ENCODE assay signal across 16 cellular contexts in genomic region chr4:102387552-102388150, GRCh38. TPM values are rescaled to one million over a fixed set of nuclear protein-coding genes. Genes with fewer than 3 reads are reported as not detected.
DNase-seq lines count a peak whose midpoint lies in the region; ATAC-seq and TF ChIP-seq lines count a peak whose summit lies in the region.
"Had no signal": no experiment of that assay in that cellular context is flagged by ENCODE, and none has a peak within 500 bp of the region (broad histone marks: within the 10 kb centered on the region; RNA-seq: fewer than 3 reads in every experiment).

No MANE protein-coding gene starts in this region.

- H3K4me3 ChIP-seq in BE2C (ENCODE audit: low read depth, low read length) (no peak overlapping the region), GM23248 (no peak overlapping the region), mammary epithelial cell (replicated peaks in 1 of 3; ENCODE audit: insufficient read depth in 1 of 3, low read depth in 2 of 3, low read length in 3 of 3) (no peak overlapping the region), fibroblast of the aortic adventitia (ENCODE audit: low read depth, low read length) (no peak overlapping the region)
- H3K4me3 ChIP-seq: SK-N-MC had no signal

- no peak for ATAC-seq in GM19455 (IDR thresholded peaks at IDR 0.05; ENCODE audit: unreplicated experiment)
- ATAC-seq: Right ventricle myocardium inferior had no signal

- H3K27ac ChIP-seq in GM23248 = no peak overlapping the region
- no peak overlapping the region for H3K27ac ChIP-seq in mammary epithelial cell (ENCODE audit: insufficient read depth, low read depth, low read length)
- H3K27ac ChIP-seq: SK-N-MC had no signal

- H3K79me2 ChIP-seq in GM23248 (ENCODE audit: insufficient read depth) (no peaks in the 10 kb centered on the region), mammary epithelial cell (ENCODE audit: insufficient read depth, low read length) (no peaks in the 10 kb centered on the region)

- no TSS peak for BruUV-seq in mammary epithelial cell (replicated peaks; lab: Mats Ljungman, UMichigan)

- H3F3A ChIP-seq in GM23248 (ENCODE audit: insufficient read depth) = 0 out of 2 replicates have a peak, but pooled peaks cover 13% of the 10 kb centered on the region

- dilution Hi-C loops in mammary epithelial cell (cut with HindIII; ENCODE audit: low sequenced_read_pairs) = no loop called here

- H3K4me2 ChIP-seq in GM23248 (ENCODE audit: unreplicated experiment) (peak overlapping the region; percentile 10), mammary epithelial cell (ENCODE audit: insufficient read depth, low read depth, low read length) (peak overlapping the region; percentile 13)

- in situ Hi-C loops in GM23248 (cut with MboI) (no loop called here), mammary epithelial cell (cut with MboI; ENCODE audit: low sequenced_read_pairs in 2 of 2) (no loop called here)

- H3K9me3 ChIP-seq in BE2C (no peaks in the 10 kb centered on the region), GM23248 (ENCODE audit: low read depth) (no peaks in the 10 kb centered on the region), mammary epithelial cell (replicated peaks; ENCODE audit: insufficient read depth, low read length) (no peaks in the 10 kb centered on the region)

- CTCF ChIA-PET in mammary epithelial cell (lab: Charles Lee; ENCODE audit: low non-redundant PET) = no interaction called here

- TF ChIP-seq CTCF in BE2C (IDR thresholded peaks at IDR 0.05; ENCODE audit: low read depth, low read length) (0 out of 2 replicates have a peak, but pooled peaks have one; percentile 6), mammary epithelial cell (conservative IDR thresholded peaks at IDR 0.05 in 1 of 2, IDR thresholded peaks at IDR 0.05 in 1 of 2; ENCODE audit: extremely low read depth in 1 of 2, insufficient read depth in 1 of 2, low read depth in 1 of 2, low read length in 2 of 2) (no peak), fibroblast of the aortic adventitia (IDR thresholded peaks at IDR 0.05; ENCODE audit: insufficient read depth, low read length) (peak; percentile 24)

- H2AFZ ChIP-seq in GM23248 = no peak overlapping the region
- peak overlapping the region; percentile 49 for H2AFZ ChIP-seq in mammary epithelial cell (ENCODE audit: low read depth, low read length)

- 36% methylated on average over 2 of the region's 2 CpGs for WGBS in GM23248 (ENCODE audit: low coverage in 1 of 2, low lambda C conversion rate in 2 of 2, missing lambda C conversion rate in 2 of 2), 2 experiments
- WGBS in mammary epithelial cell (ENCODE audit: low coverage, missing lambda C conversion rate) = 4% methylated on average over 2 of the region's 2 CpGs

- no peaks in the 10 kb centered on the region for H3K9me2 ChIP-seq in GM23248 (ENCODE audit: insufficient read depth)

- H3K9ac ChIP-seq in GM23248 (no peak overlapping the region), mammary epithelial cell (ENCODE audit: insufficient read depth, low read length) (no peak overlapping the region)

- H4K20me1 ChIP-seq in GM23248 (ENCODE audit: insufficient read depth) (no peaks in the 10 kb centered on the region), mammary epithelial cell (ENCODE audit: insufficient read depth, low read length) (no peaks in the 10 kb centered on the region)

- H3K27me3 ChIP-seq in BE2C (no peaks in the 10 kb centered on the region), GM23248 (replicated peaks; ENCODE audit: insufficient read depth) (no peaks in the 10 kb centered on the region), mammary epithelial cell (ENCODE audit: insufficient read depth, low read length) (no peaks in the 10 kb centered on the region)

- intact Hi-C loops in mammary epithelial cell (cut with micrococcal nuclease) = no loop called here

- H3K4me1 ChIP-seq in BE2C (no peaks in the 10 kb centered on the region), GM23248 (ENCODE audit: insufficient read depth) (peaks cover 31% of the 10 kb centered on the region), mammary epithelial cell (ENCODE audit: insufficient read depth, low read length) (peaks cover 24% of the 10 kb centered on the region)

- H3K36me3 ChIP-seq in BE2C (no peaks in the 10 kb centered on the region), GM23248 (ENCODE audit: low read depth) (no peaks in the 10 kb centered on the region), mammary epithelial cell (ENCODE audit: insufficient read depth, low read length) (no peaks in the 10 kb centered on the region)

- DNase-seq in BE2C (no peak), GM23248 (peak; percentile 32), mammary epithelial cell (no peak), fibroblast of the aortic adventitia (ENCODE audit: low read depth) (peak; percentile 49), cortex of kidney (lab: John Stamatoyannopoulos, UW) (no peak), NCI-H2081 treated with DMSO at 0.1 percent for 48 hours (lab: John Stamatoyannopoulos, UW) (no peak), GF-D8 (lab: John Stamatoyannopoulos, UW) (no peak)
- DNase-seq: CD4-positive, CD25-positive, alpha-beta regulatory T cell; DND-41; NCI-H1048; NCI-H1694 treated with DMSO at 0.1 percent for 48 hours; NCI-H446 treated with DMSO at 0.1 percent for 48 hours; NCI-H774 had no signal

RNA-seq across cellular contexts. Expression of gene SLC39A8, which starts 42.4 kb away (rescaled TPM):
- 1.5 TPM for polyA plus RNA-seq in BE2C (2012; ENCODE audit: insufficient read depth, insufficient read length, low read depth)
- total RNA-seq in GM23248 (2014; rRNA removed; shearing (Covaris generic)) = 3.2 and 3.7 TPM in 2 replicates
- polyA plus RNA-seq in GM23248 (2016; fragmentation: Nextera tagmentation; extraction: Ambion mirVana) (2.2 and 2.9 TPM in 2 replicates), mammary epithelial cell (10.2 TPM)
- total RNA-seq in mammary epithelial cell (10 to 100 TPM in 1 of 2 donors, 1 to 10 TPM in 1; 8.9 to 12.5 TPM), fibroblast of the aortic adventitia (ENCODE audit: low replicate concordance) (14.7 and 70.0 TPM in 2 replicates)
- 22.5 TPM for polyA minus RNA-seq in mammary epithelial cell

Comparison
In these comparisons a context has a peak if more than half of its experiments do, and no peak if none do; other contexts are left out.
1. DNase-seq: peak in GM23248 (single experiment) and fibroblast of the aortic adventitia (single experiment); none in BE2C (single experiment), mammary epithelial cell (single experiment), cortex of kidney (single experiment), NCI-H2081 treated with DMSO at 0.1 percent for 48 hours (single experiment) and GF-D8 (single experiment).
2. CTCF ChIP-seq: peak in BE2C (single experiment) and fibroblast of the aortic adventitia (single experiment); none in mammary epithelial cell (0 of 2).